Comparison of ENCODE assay signal across 8 cellular contexts in the genomic region with DNA sequence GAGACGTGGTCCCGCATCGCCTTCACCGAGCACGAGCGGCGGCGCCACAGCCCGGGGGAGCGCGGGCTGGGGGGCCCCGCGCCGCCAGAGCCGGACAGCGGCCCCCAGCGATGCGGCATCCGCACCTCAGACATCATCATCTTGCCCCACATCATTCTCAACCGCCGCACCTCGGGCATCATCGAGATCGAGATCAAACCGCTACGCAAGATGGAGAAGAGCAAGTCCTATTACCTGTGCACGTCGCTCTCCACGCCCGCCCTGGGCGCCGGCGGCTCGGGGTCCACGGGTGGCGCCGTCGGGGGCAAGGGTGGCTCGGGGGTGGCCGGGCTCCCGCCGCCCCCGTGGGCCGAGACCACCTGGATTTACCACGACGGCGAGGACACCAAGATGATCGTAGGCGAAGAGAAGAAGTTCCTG. TPM values are rescaled to one million over a fixed set of nuclear protein-coding genes. Genes with fewer than 3 reads are reported as not detected.
A peak's percentile ranks its signal among the peaks of the same experiment; 100 is the strongest.
DNase-seq lines count a peak whose midpoint lies in the region; ATAC-seq and TF ChIP-seq lines count a peak whose summit lies in the region.

No MANE protein-coding gene starts in this region.

- peak in 1 of 2 donors; percentile 5 for ATAC-seq in activated T-cell treated with anti-CD3 and anti-CD28 coated beads, Interleukin-2, amount 50 U/mL, for 72 hours (replicated peaks in 1 of 2)
- ATAC-seq in GM21526 (IDR thresholded peaks at IDR 0.05; ENCODE audit: low FRiP score, unreplicated experiment): no peak
- no peak for ATAC-seq in GM21723 (IDR thresholded peaks at IDR 0.05; ENCODE audit: unreplicated experiment)

- no peaks in the 10 kb centered on the region for H3K36me3 ChIP-seq in KMS-11 (ENCODE audit: insufficient read depth)

- peak overlapping the region; percentile 95 for H3K4me3 ChIP-seq in GM12875 (ENCODE audit: low read depth, low read length)
- no peak overlapping the region for H3K4me3 ChIP-seq in KMS-11 (IDR thresholded peaks at IDR 0.05; ENCODE audit: insufficient read depth, low read depth, low read length)
- peak overlapping the region; percentile 91 for H3K4me3 ChIP-seq in fibroblast of villous mesenchyme (ENCODE audit: low read depth, low read length)
- peak overlapping the region; percentile 93 for H3K4me3 ChIP-seq in retinal pigment epithelial cell (ENCODE audit: low read length)

- peak overlapping the region; percentile 83 for H3K9ac ChIP-seq in KMS-11

- no peak overlapping the region for H3K27ac Mint-ChIP-seq in activated T-cell treated with anti-CD3 and anti-CD28 coated beads, Interleukin-2, amount 50 U/mL, for 72 hours

- peak; percentile 56 to 66 for DNase-seq in activated T-cell treated with anti-CD3 and anti-CD28 coated beads, Interleukin-2, amount 50 U/mL, for 72 hours
- DNase-seq in fibroblast of villous mesenchyme (ENCODE audit: low read depth) (no peak), retinal pigment epithelial cell (ENCODE audit: low read depth) (no peak), LoVo (ENCODE audit: low spot score) (no peak)

- no peaks in the 10 kb centered on the region for H3K9me3 Mint-ChIP-seq in activated T-cell treated with anti-CD3 and anti-CD28 coated beads, Interleukin-2, amount 50 U/mL, for 72 hours

- TF ChIP-seq CTCF in GM12875 (IDR thresholded peaks at IDR 0.05; ENCODE audit: borderline replicate concordance, insufficient read depth, low read depth, low read length): no peak
- TF ChIP-seq CTCF in KMS-11 (conservative IDR thresholded peaks at IDR 0.05; ENCODE audit: low read depth, low read length): no peak
- no peak for TF ChIP-seq CTCF in fibroblast of villous mesenchyme (IDR thresholded peaks at IDR 0.05; ENCODE audit: insufficient read depth, low read depth, low read length)
- TF ChIP-seq CTCF in retinal pigment epithelial cell (conservative IDR thresholded peaks at IDR 0.05; ENCODE audit: low read depth, low read length): no peak

- no peaks in the 10 kb centered on the region for H3K27me3 ChIP-seq in KMS-11 (ENCODE audit: insufficient read depth, low read depth)

- H3K27ac ChIP-seq in KMS-11: peak overlapping the region; percentile 70; the same call in 1 of the 2 replicates

- peak overlapping the region; percentile 87 for H2AFZ ChIP-seq in KMS-11 (ENCODE audit: low read depth)

- H4K20me1 ChIP-seq in KMS-11 (ENCODE audit: insufficient read depth): no peaks in the 10 kb centered on the region

- H3K4me1 ChIP-seq in KMS-11 (ENCODE audit: low read depth, poor library complexity, severe bottlenecking): peaks cover 32% of the 10 kb centered on the region

- peak overlapping the region; percentile 94 to 97 for H3K4me3 Mint-ChIP-seq in activated T-cell treated with anti-CD3 and anti-CD28 coated beads, Interleukin-2, amount 50 U/mL, for 72 hours

- H3K27me3 Mint-ChIP-seq in activated T-cell treated with anti-CD3 and anti-CD28 coated beads, Interleukin-2, amount 50 U/mL, for 72 hours (ENCODE audit: low read depth): peaks cover 10% of the 10 kb centered on the region

- H3K36me3 Mint-ChIP-seq in activated T-cell treated with anti-CD3 and anti-CD28 coated beads, Interleukin-2, amount 50 U/mL, for 72 hours (ENCODE audit: insufficient read depth in 2 of 2): peaks cover 0 to 3% of the 10 kb centered on the region in 2 donors

- peak overlapping the region; percentile 71 for H3K4me2 ChIP-seq in KMS-11

- peaks cover 61% of the 10 kb centered on the region for H3K4me1 Mint-ChIP-seq in activated T-cell treated with anti-CD3 and anti-CD28 coated beads, Interleukin-2, amount 50 U/mL, for 72 hours (ENCODE audit: low read depth)

- H3K79me2 ChIP-seq in KMS-11 (ENCODE audit: insufficient read depth, low read depth): no peaks in the 10 kb centered on the region; the same call in 1 of the 2 replicates

RNA-seq across cellular contexts. Expression of a gene that starts 0.7 kb away (rescaled TPM):
- total RNA-seq in activated T-cell treated with anti-CD3 and anti-CD28 coated beads, Interleukin-2, amount 50 U/mL, for 72 hours: 10 to 100 TPM in 1 of 2 donors, 1 to 10 TPM in 1; 9.0 to 10.9 TPM
- 4.7 and 8.4 TPM in 2 replicates for total RNA-seq in fibroblast of villous mesenchyme

RNA-seq across cellular contexts. Expression of a gene that starts 49.6 kb away (rescaled TPM):
- total RNA-seq in activated T-cell treated with anti-CD3 and anti-CD28 coated beads, Interleukin-2, amount 50 U/mL, for 72 hours: under 1 TPM; 0.39 to 0.67 TPM
- total RNA-seq in fibroblast of villous mesenchyme: 5.2 and 5.5 TPM in 2 replicates

Comparison
In these comparisons a context has a peak if more than half of its experiments do, and no peak if none do; other contexts are left out.
1. DNase-seq: peak in activated T-cell treated with anti-CD3 and anti-CD28 coated beads, Interleukin-2, amount 50 U/mL, for 72 hours (2 of 2); none in fibroblast of villous mesenchyme (single experiment), retinal pigment epithelial cell (single experiment) and LoVo (single experiment).